ENCODE assay signal across 7 cellular contexts in the genomic region with DNA sequence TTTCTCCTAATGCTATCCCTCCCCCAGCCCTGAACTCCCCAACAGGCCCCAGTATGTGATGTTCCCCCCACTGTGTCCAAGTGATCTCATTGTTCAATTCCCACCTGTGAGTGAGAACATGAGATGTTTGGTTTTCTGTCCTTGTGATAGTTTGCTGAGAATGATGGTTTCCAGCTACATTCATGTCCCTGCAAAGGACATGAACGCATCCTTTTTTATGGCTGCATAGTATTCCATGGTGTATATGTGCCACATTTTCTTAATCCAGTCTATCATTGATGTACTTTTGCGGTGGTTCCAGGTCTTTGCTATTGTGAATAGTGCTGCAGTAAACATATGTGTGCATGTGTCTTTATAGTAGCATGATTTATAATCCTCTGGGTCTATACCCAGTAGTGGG. TPM values are rescaled to one million over a fixed set of nuclear protein-coding genes. Genes with fewer than 3 reads are reported as not detected.
DNase-seq lines count a peak whose midpoint lies in the region; ATAC-seq, FAIRE-seq and TF ChIP-seq lines count a peak whose summit lies in the region.
"Not testable (repeated sequence)": the region's sequence is repeated elsewhere in the genome, so short reads cannot be mapped to it uniquely, and the experiment has no call there.

No MANE protein-coding gene starts in this region.

- DNase-seq in Karpas-422: peak; percentile 27
- DNase-seq in astrocyte (ENCODE audit: low read depth); K562 (ENCODE audit: extremely low read depth in 1 of 4, low spot score in 3 of 4); endothelial cell (ENCODE audit: low spot score); HepG2 (ENCODE audit: low spot score): not testable (repeated sequence)

- not testable (repeated sequence) for H3K4me2 ChIP-seq in Karpas-422 (ENCODE audit: low read depth, low read length, poor library complexity, severe bottlenecking); astrocyte (ENCODE audit: low read length); K562 (ENCODE audit: insufficient read depth, low read length); HepG2 (ENCODE audit: low read depth, low read length)

- not testable (repeated sequence) for FAIRE-seq in astrocyte (lab: Jason Lieb, UNC); K562 (lab: Jason Lieb, UNC); HepG2 (lab: Jason Lieb, UNC)

- H3K4me1 Mint-ChIP-seq in astrocyte (ENCODE audit: low read depth, unreplicated experiment): not testable (repeated sequence)
- peaks cover 32% of the 10 kb centered on the region for H3K4me1 Mint-ChIP-seq in endothelial cell (ENCODE audit: unreplicated experiment)

- H3K79me2 ChIP-seq in Karpas-422 (ENCODE audit: low read length): peaks cover 55% of the 10 kb centered on the region
- H3K79me2 ChIP-seq in astrocyte (ENCODE audit: insufficient read depth, low read length); K562 (ENCODE audit: control insufficient read depth, insufficient read depth, low read length); HepG2 (ENCODE audit: insufficient read depth, low read length): not testable (repeated sequence)

- not testable (repeated sequence) for TF ChIP-seq CTCF in HEK293 (tag by site-specific recombination; IDR thresholded peaks at IDR 0.05); astrocyte (IDR thresholded peaks at IDR 0.05; ENCODE audit: insufficient read depth, low read depth, low read length); K562 (IDR thresholded peaks at IDR 0.05 in 2 of 3, conservative IDR thresholded peaks at IDR 0.05 in 1 of 3; ENCODE audit: insufficient read depth in 2 of 3, low read depth in 1 of 3, low read length in 3 of 3); endothelial cell (IDR thresholded peaks at IDR 0.05; ENCODE audit: unreplicated experiment); HepG2 (CRISPR knock-in tag; IDR thresholded peaks at IDR 0.05)

- H3K27ac Mint-ChIP-seq in astrocyte (ENCODE audit: unreplicated experiment): peak overlapping the region; percentile 23
- not testable (repeated sequence) for H3K27ac Mint-ChIP-seq in endothelial cell (ENCODE audit: unreplicated experiment)

- not testable (repeated sequence) for ATAC-seq in SK-N-SH treated with all-trans-retinoic acid at 6 μM for 48 hours, K562, HepG2

- TF ChIP-seq RAD21 in K562 (CRISPR knock-in tag; conservative IDR thresholded peaks at IDR 0.05 in 1 of 2, IDR thresholded peaks at IDR 0.05 in 1 of 2); HepG2 (CRISPR knock-in tag; IDR thresholded peaks at IDR 0.05): not testable (repeated sequence)

- H3K9me1 ChIP-seq in K562 (ENCODE audit: control insufficient read depth, insufficient read depth, low read length): not testable (repeated sequence)

- not testable (repeated sequence) for H3K9me3 ChIP-seq in HEK293 (ENCODE audit: control insufficient read depth, insufficient read depth, low read depth, low read length); Karpas-422 (ENCODE audit: low read length); astrocyte (ENCODE audit: insufficient read depth, low read depth, low read length); K562 (replicated peaks; ENCODE audit: control insufficient read depth, insufficient read depth, low read depth, low read length); HepG2 (ENCODE audit: low read length)

- not testable (repeated sequence) for H3K9me2 ChIP-seq in Karpas-422 (replicated peaks; ENCODE audit: insufficient read depth, low read length)

- WGBS in K562 (ENCODE audit: insufficient coverage, low coverage, missing lambda C conversion rate): 92% methylated on average over 2 of the region's 2 CpGs
- 100% methylated on average over 2 of the region's 2 CpGs for WGBS in HepG2 (ENCODE audit: low lambda C conversion rate)

- not testable (repeated sequence) for H3K27me3 Mint-ChIP-seq in astrocyte (ENCODE audit: low read depth, unreplicated experiment); endothelial cell (ENCODE audit: unreplicated experiment)

- not testable (repeated sequence) for BruUV-seq in K562 (replicated peaks; lab: Mats Ljungman, UMichigan); HepG2 (replicated peaks; lab: Mats Ljungman, UMichigan)

- not testable (repeated sequence) for H4K20me1 ChIP-seq in Karpas-422 (ENCODE audit: insufficient read depth, low read depth, low read length); K562 (replicated peaks; ENCODE audit: control insufficient read depth, insufficient read depth, low read length); HepG2 (ENCODE audit: insufficient read depth, low read length)
- H4K20me1 ChIP-seq in astrocyte (ENCODE audit: insufficient read depth, low read length): peaks cover 22% of the 10 kb centered on the region

- H3K4me1 ChIP-seq in HEK293 (ENCODE audit: control insufficient read depth, insufficient read depth, low read length); Karpas-422 (ENCODE audit: low read length); astrocyte (ENCODE audit: insufficient read depth, low read length); K562 (replicated peaks in 1 of 2; ENCODE audit: control insufficient read depth in 2 of 2, insufficient read depth in 2 of 2, low read length in 2 of 2); HepG2 (ENCODE audit: insufficient read depth, low read length): not testable (repeated sequence)

- POLR2A ChIA-PET in HEK293 (lab: Yijun Ruan, JAX); K562 (lab: Yijun Ruan, JAX); HepG2 (lab: Yijun Ruan, JAX): not testable (repeated sequence)

- H3K36me3 ChIP-seq in HEK293 (ENCODE audit: control insufficient read depth in 2 of 2, insufficient read depth in 1 of 2, low read length in 2 of 2): peaks cover 0 to 47% of the 10 kb centered on the region in 2 experiments; a peak in 1 of 3 replicates
- peaks cover 57% of the 10 kb centered on the region for H3K36me3 ChIP-seq in Karpas-422 (ENCODE audit: insufficient read depth, low read length)
- peaks cover 22% of the 10 kb centered on the region for H3K36me3 ChIP-seq in astrocyte (ENCODE audit: insufficient read depth, low read length)
- H3K36me3 ChIP-seq in K562 (ENCODE audit: control insufficient read depth, insufficient read depth, low read length): peaks cover 38% of the 10 kb centered on the region
- H3K36me3 ChIP-seq in HepG2 (replicated peaks in 1 of 2; ENCODE audit: control insufficient read depth in 1 of 2, insufficient read depth in 2 of 2, low read length in 2 of 2): peaks cover 10 to 42% of the 10 kb centered on the region in 2 experiments

- in situ Hi-C loops in K562 (cut with MboI) (loop anchor here (10.0 kb wide), 1 partner anchor 216 kb away; no protein-coding TSS in a partner anchor), HepG2 (cut with HindIII; ENCODE audit: extremely low pct_ligation_motif_present, low pct_unique_long_range_greater_than_20kb) (loop anchor here (5.0 kb wide), 1 partner anchor 208 kb away; no protein-coding TSS in a partner anchor)

- H3K9me3 Mint-ChIP-seq in astrocyte (ENCODE audit: unreplicated experiment) (peaks cover 16% of the 10 kb centered on the region), endothelial cell (ENCODE audit: unreplicated experiment) (peaks cover 16% of the 10 kb centered on the region)

- not testable (repeated sequence) for H3K4me3 Mint-ChIP-seq in astrocyte (ENCODE audit: unreplicated experiment)
- peak overlapping the region; percentile 79 for H3K4me3 Mint-ChIP-seq in endothelial cell (ENCODE audit: unreplicated experiment)

- not testable (repeated sequence) for H2AFZ ChIP-seq in Karpas-422 (ENCODE audit: low read length); astrocyte (ENCODE audit: low read depth, low read length); K562 (ENCODE audit: low read depth, low read length); HepG2 (ENCODE audit: low read length)

- not testable (repeated sequence) for H3K4me3 ChIP-seq in HEK293 (ENCODE audit: low read depth, low read length); Karpas-422 (ENCODE audit: low read length); astrocyte (ENCODE audit: insufficient read depth, low read depth, low read length); K562; HepG2 (replicated peaks in 1 of 3; ENCODE audit: insufficient read depth in 1 of 3, low read depth in 2 of 3, low read length in 3 of 3)

- TF ChIP-seq POLR2A in K562 (conservative IDR thresholded peaks at IDR 0.05); HepG2 (IDR thresholded peaks at IDR 0.05; ENCODE audit: insufficient read depth in 1 of 2, low read depth in 2 of 2, low read length in 2 of 2): not testable (repeated sequence)

- not testable (repeated sequence) for H3K27ac ChIP-seq in HEK293 (ENCODE audit: extremely low read depth, low read depth, low read length); Karpas-422 (ENCODE audit: low read length); astrocyte (ENCODE audit: low read depth, low read length); K562 (ENCODE audit: extremely low read depth, low read depth, low read length); HepG2 (ENCODE audit: extremely low read length, insufficient read depth, low read length)

- intact Hi-C loops in K562 (cut with micrococcal nuclease): loop anchor here (10.0 kb wide), 2 partner anchors 326 to 584 kb away; no protein-coding TSS in a partner anchor
- intact Hi-C loops in HepG2 (cut with micrococcal nuclease; ENCODE audit: unreplicated experiment): loop anchor here (10.0 kb wide), 1 partner anchor 584 kb away; no protein-coding TSS in a partner anchor

- TF ChIP-seq EP300 in K562 (IDR thresholded peaks at IDR 0.05; ENCODE audit: low read length); HepG2 (IDR thresholded peaks at IDR 0.05; ENCODE audit: low read depth in 2 of 2, low read length in 2 of 2); HepG2 (CRISPR knock-in tag; IDR thresholded peaks at IDR 0.05; ENCODE audit: borderline replicate concordance): not testable (repeated sequence)

- not testable (repeated sequence) for H3K27me3 ChIP-seq in Karpas-422 (ENCODE audit: low read length); astrocyte (ENCODE audit: insufficient read depth, low read length); K562 (ENCODE audit: control insufficient read depth in 2 of 2, insufficient read depth in 2 of 2, low read length in 2 of 2); HepG2 (ENCODE audit: control insufficient read depth in 1 of 2, insufficient read depth in 2 of 2, low read length in 2 of 2)

- CTCF ChIA-PET in HEK293 (lab: Yijun Ruan, JAX): interaction anchor here (1.6 kb wide), 1 partner anchor 211 kb away, joined by 3 read pairs; no protein-coding TSS in a partner anchor
- CTCF ChIA-PET in K562 (lab: Yijun Ruan, JAX; ENCODE audit: low intra/inter-chr PET ratio); HepG2 (lab: Yijun Ruan, JAX; ENCODE audit: low intra/inter-chr PET ratio, low total read pairs): not testable (repeated sequence)

- not testable (repeated sequence) for H3K9ac ChIP-seq in Karpas-422 (ENCODE audit: low read length); astrocyte (ENCODE audit: low read length); K562 (ENCODE audit: insufficient read depth in 1 of 2, low read depth in 2 of 2, low read length in 2 of 2); HepG2 (ENCODE audit: insufficient read depth, low read depth, low read length)

- H3K36me3 Mint-ChIP-seq in astrocyte (ENCODE audit: low read depth, unreplicated experiment) (peaks cover 41% of the 10 kb centered on the region), endothelial cell (ENCODE audit: low read depth, unreplicated experiment) (peaks cover 71% of the 10 kb centered on the region)

RNA-seq across cellular contexts. Expression of gene DNAJC10, which starts 52.9 kb away (rescaled TPM):
- total RNA-seq in Karpas-422 (2014; rRNA removed; shearing (Covaris generic); ENCODE audit: low replicate concordance): 187 and 199 TPM in 2 replicates
- total RNA-seq in astrocyte (166 and 169 TPM in 2 replicates), K562 (2014; rRNA removed) (51.4 and 63.5 TPM in 2 replicates), K562 (2014; rRNA removed; fragmentation: Illumina TruSeq; extraction: Trizol) (75.8 and 87.2 TPM in 2 replicates), K562 (2015; rRNA removed; fragmentation: Illumina TruSeq; extraction: Trizol) (66.5 and 77.7 TPM in 2 replicates), K562 (2021) (75.3 and 81.9 TPM in 2 replicates), endothelial cell (ENCODE audit: unreplicated experiment) (158 TPM), HepG2 (2016; rRNA removed; fragmentation: Illumina TruSeq; extraction: Trizol) (178 and 190 TPM in 2 replicates)
- total RNA-seq in K562 (2011; cell fraction: chromatin; rRNA removed; ENCODE audit: low replicate concordance): 28.3 and 119 TPM in 2 replicates
- 14.5 and 18.2 TPM in 2 replicates for total RNA-seq in K562 (2011; cell fraction: nucleolus; rRNA removed)
- total RNA-seq in K562 (2011; cell fraction: nucleoplasm; rRNA removed): 42.3 and 61.0 TPM in 2 replicates
- polyA plus RNA-seq in K562 (2011; rRNA removed) (39.9 and 57.3 TPM in 2 replicates), K562 (2014; fragmentation: Illumina TruSeq; extraction: Trizol) (39.7 and 46.1 TPM in 2 replicates), K562 (2014; fragmentation: Nextera tagmentation; extraction: Ambion mirVana) (10 to 100 TPM in 1 of 2 experiments, 1 to 10 TPM in 1; 9.8 to 14.3 TPM), K562 (2014; rRNA removed) (39.2 and 41.0 TPM in 2 replicates), HepG2 (2011; rRNA removed) (40.1 and 44.1 TPM in 2 replicates)
- 6.8 and 15.1 TPM in 2 replicates for polyA plus RNA-seq in K562 (2011; cell fraction: cytosol; rRNA removed)
- polyA plus RNA-seq in K562 (2011; cell fraction: nucleus; rRNA removed): 44.5 and 76.8 TPM in 2 replicates
- 45.0 and 81.2 TPM in 2 replicates for polyA plus RNA-seq in K562 (2012)
- polyA minus RNA-seq in K562 (2011; rRNA and poly(A)+ RNA removed): 66.2 and 66.8 TPM in 2 replicates
- 26.8 and 33.2 TPM in 2 replicates for polyA minus RNA-seq in K562 (2011; cell fraction: cytosol; rRNA and poly(A)+ RNA removed)
- polyA minus RNA-seq in K562 (2011; cell fraction: nucleus; rRNA and poly(A)+ RNA removed): 22.8 and 46.2 TPM in 2 replicates
- 20.2 and 22.6 TPM in 2 replicates for total RNA-seq in HepG2 (2016; cell fraction: cytosol; rRNA removed; fragmentation: Illumina TruSeq; extraction: Trizol; ENCODE audit: low read depth)
- total RNA-seq in HepG2 (2016; cell fraction: insoluble cytoplasmic fraction; rRNA removed; fragmentation: Illumina TruSeq; extraction: Trizol): 187 and 195 TPM in 2 replicates
- total RNA-seq in HepG2 (2016; cell fraction: membrane; rRNA removed; fragmentation: Illumina TruSeq; extraction: Trizol): 118 and 122 TPM in 2 replicates
- total RNA-seq in HepG2 (2016; cell fraction: nucleus; rRNA removed; fragmentation: Illumina TruSeq; extraction: Trizol): 194 and 207 TPM in 2 replicates
- polyA plus RNA-seq in HepG2 (2011; cell fraction: cytosol; rRNA removed): 14.0 and 24.2 TPM in 2 replicates
- polyA plus RNA-seq in HepG2 (2011; cell fraction: nucleus; rRNA removed): 43.5 and 66.4 TPM in 2 replicates
- 68.3 and 73.4 TPM in 2 replicates for polyA plus RNA-seq in HepG2 (2012)
- polyA plus RNA-seq in HepG2 (2016; cell fraction: cytosol; fragmentation: Illumina TruSeq; extraction: Trizol; ENCODE audit: low read depth): 17.2 and 23.7 TPM in 2 replicates
- 90.6 and 103 TPM in 2 replicates for polyA plus RNA-seq in HepG2 (2016; cell fraction: insoluble cytoplasmic fraction; fragmentation: Illumina TruSeq; extraction: Trizol; ENCODE audit: low read depth)
- polyA plus RNA-seq in HepG2 (2016; cell fraction: membrane; fragmentation: Illumina TruSeq; extraction: Trizol; ENCODE audit: low read depth): 49.0 and 50.6 TPM in 2 replicates
- polyA plus RNA-seq in HepG2 (2016; cell fraction: nucleus; fragmentation: Illumina TruSeq; extraction: Trizol; ENCODE audit: insufficient read depth, low read depth): 135 and 139 TPM in 2 replicates
- polyA minus RNA-seq in HepG2 (2011; rRNA and poly(A)+ RNA removed; ENCODE audit: low replicate concordance): 16.0 and 24.1 TPM in 2 replicates
- 45.0 and 49.4 TPM in 2 replicates for polyA minus RNA-seq in HepG2 (2011; cell fraction: cytosol; rRNA and poly(A)+ RNA removed)
- 71.5 and 98.2 TPM in 2 replicates for polyA minus RNA-seq in HepG2 (2011; cell fraction: nucleus; rRNA and poly(A)+ RNA removed)
